In the genomic region with DNA sequence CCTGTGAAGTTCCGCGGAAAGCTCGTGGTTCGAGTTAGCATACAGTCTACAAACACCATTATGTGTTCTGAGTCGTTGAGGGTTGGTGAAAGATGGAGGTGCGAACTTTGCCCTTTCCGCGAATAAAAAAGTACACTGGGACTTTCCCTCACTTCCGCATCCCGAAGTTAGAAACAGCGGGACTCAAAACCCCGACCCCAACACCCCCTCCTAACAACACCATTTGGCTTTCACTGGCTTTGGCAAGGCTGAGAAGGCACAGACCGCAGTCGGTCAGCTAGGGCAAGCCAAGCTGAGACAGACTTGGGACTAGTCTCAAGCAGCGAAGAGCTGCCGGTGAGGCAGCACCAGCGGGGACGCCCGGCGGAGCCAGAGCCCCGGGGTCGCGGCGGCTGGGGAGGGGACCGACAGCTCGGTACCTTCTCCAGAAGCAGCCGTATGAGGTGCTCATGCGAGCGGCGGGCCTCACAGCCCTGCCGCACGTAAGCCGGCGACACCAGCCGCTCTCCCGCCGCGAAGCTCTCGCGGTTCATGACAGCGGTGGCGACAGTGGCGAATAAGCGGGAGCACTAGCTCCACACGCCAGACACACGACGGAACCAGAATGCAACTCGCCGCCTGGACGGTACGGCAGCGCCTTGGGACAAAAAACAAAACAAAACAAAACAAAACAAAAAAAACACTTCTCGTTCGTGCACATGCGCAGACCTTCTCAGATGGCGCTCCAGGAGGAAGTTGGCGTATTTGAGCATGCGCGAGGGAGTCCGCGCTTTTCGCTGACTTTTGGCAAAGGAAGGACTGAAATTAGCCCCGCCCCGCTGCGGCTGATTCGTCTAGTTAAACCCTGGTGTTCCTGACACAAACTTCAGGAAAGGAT, we compare ENCODE assay signal across 8 cellular contexts. TPM values are rescaled to one million over a fixed set of nuclear protein-coding genes. Genes with fewer than 3 reads are reported as not detected.
DNase-seq lines count a peak whose midpoint lies in the region; ATAC-seq, FAIRE-seq and TF ChIP-seq lines count a peak whose summit lies in the region.

A gene (minus strand): TSS at position 613 of the 877 bp plus-strand sequence. CDS start 80 bp downstream, at position 533.

- peak; percentile 98 for FAIRE-seq in GM12892 (lab: Jason Lieb, UNC)

- H3K36me3 ChIP-seq in heart right ventricle (peaks cover 0 to 24% (median 9%) of the 10 kb centered on the region in 9 donors), upper lobe of left lung (peaks cover 0 to 14% (median 5%) of the 10 kb centered on the region in 4 donors)

- no peaks in the 10 kb centered on the region for H3K27me3 ChIP-seq in heart right ventricle
- H3K27me3 ChIP-seq in upper lobe of left lung, result no peaks in the 10 kb centered on the region

- TF ChIP-seq POLR2A in GM12892 (IDR thresholded peaks at IDR 0.05; ENCODE audit: low read depth, low read length) (peak; percentile 96), upper lobe of left lung (IDR thresholded peaks at IDR 0.05) (peak in 3 of 4 donors; percentile 89)

- ATAC-seq in HG02852 (IDR thresholded peaks at IDR 0.05; ENCODE audit: unreplicated experiment) (peak; percentile 85), heart right ventricle (peak; percentile 94 to 97 (median 96)), upper lobe of left lung (ENCODE audit: low FRiP score in 2 of 2) (peak; percentile 94 to 96)

- H3K27ac ChIP-seq in heart right ventricle, result peak within 1 kb of the TSS; percentile 79 to 99 (median 94)
- H3K27ac ChIP-seq in upper lobe of left lung, result peak within 1 kb of the TSS; percentile 95 to 99 (median 98)

- intact Hi-C loops in heart right ventricle (cut with DNase I), result loop anchor here in 7 of 10 donors (1.0 to 10.0 kb wide), 7 partner anchors 72 to 575 kb away; a partner anchor contains a TSS
- intact Hi-C loops in posterior cingulate gyrus (cut with DNase I), result loop anchor here (1.0 to 5.0 kb wide), 3 partner anchors 72 to 178 kb away; a partner anchor contains a TSS

- TF ChIP-seq CTCF in heart right ventricle (IDR thresholded peaks at IDR 0.05), result no peak
- peak in 2 of 6 experiments; percentile 14 to 20 for TF ChIP-seq CTCF in upper lobe of left lung (IDR thresholded peaks at IDR 0.05)

- H3K4me1 ChIP-seq in heart right ventricle (peaks cover 0 to 37% (median 19%) of the 10 kb centered on the region in 9 donors), upper lobe of left lung (peaks cover 16 to 33% (median 21%) of the 10 kb centered on the region in 4 donors)

- H3K4me3 ChIP-seq in heart right ventricle (peak within 1 kb of the TSS; percentile 57 to 99 (median 82)), upper lobe of left lung (peak within 1 kb of the TSS; percentile 73 to 95 (median 88))

- H3K9me3 ChIP-seq in heart right ventricle, result no peaks in the 10 kb centered on the region
- no peaks in the 10 kb centered on the region for H3K9me3 ChIP-seq in upper lobe of left lung

- DNase-seq in GM12892 (ENCODE audit: insufficient read length), result peak; percentile 42
- DNase-seq in NCI-H146 (lab: John Stamatoyannopoulos, UW), result peak; percentile 96
- DNase-seq in T-helper 1 cell, result peak; percentile 91 to 98 (median 94)
- DNase-seq in amniotic epithelial cell (ENCODE audit: low read depth), result peak; percentile 95
- peak; percentile 96 to 99 for DNase-seq in heart right ventricle
- DNase-seq in posterior cingulate gyrus, result peak; percentile 86 to 98 (median 92)
- peak; percentile 93 to 98 for DNase-seq in upper lobe of left lung

- WGBS in heart right ventricle, 2 donors, result 1% methylated on average over 66 of the region's 66 CpGs
- WGBS in upper lobe of left lung, 2 donors, result 1% methylated on average over 42 to 66 of the region's 66 CpGs

- peak in 1 of 4 donors; percentile 82 for TF ChIP-seq EP300 in upper lobe of left lung (IDR thresholded peaks at IDR 0.05)

RNA-seq across cellular contexts. Expression of the gene that starts here (rescaled TPM):
- polyA plus RNA-seq in GM12892 (2012; ENCODE audit: missing spikeins), result 5.7 TPM
- total RNA-seq in heart right ventricle (1 to 10 TPM; 2.9 to 9.1 (median 6.2) TPM), upper lobe of left lung (10 to 100 TPM in 3 of 6 donors, 1 to 10 TPM in 3; 4.9 to 19.3 (median 8.9) TPM)
- 1 to 10 TPM; 1.3 to 6.0 TPM for polyA plus RNA-seq in heart right ventricle

Comparison
In these comparisons a context has a peak if more than half of its experiments do, and no peak if none do; other contexts are left out.
1. Peak in every context shown above with its lines: DNase-seq, ATAC-seq, H3K4me3 ChIP-seq and H3K27ac ChIP-seq.
2. DNase-seq: peak in every context shown above with its lines; median percentile 98 in heart right ventricle; 96 in NCI-H146; 96 in upper lobe of left lung; 95 in amniotic epithelial cell; 94 in T-helper 1 cell; 92 in posterior cingulate gyrus; 42 in GM12892.